20 cellular contexts compared by ENCODE assay signal in genomic region chr7:2736411-2736914, GRCh38. TPM values are rescaled to one million over a fixed set of nuclear protein-coding genes. Genes with fewer than 3 reads are reported as not detected.
DNase-seq lines count a peak whose midpoint lies in the region; ATAC-seq and TF ChIP-seq lines count a peak whose summit lies in the region.
"Had no signal": no experiment of that assay in that cellular context is flagged by ENCODE, and none has a peak within 500 bp of the region (broad histone marks: within the 10 kb centered on the region; RNA-seq: fewer than 3 reads in every experiment).

No MANE protein-coding gene starts in this region.

- H3K4me1 Mint-ChIP-seq in activated CD8-positive, alpha-beta T cell treated with anti-CD3 and anti-CD28 coated beads, Interleukin-2, amount 10 ng/mL, durations not matched to agents 7 days and 5 days (ENCODE audit: low read depth): peaks cover 26% of the 10 kb centered on the region
- peaks cover 42% of the 10 kb centered on the region for H3K4me1 Mint-ChIP-seq in activated CD8-positive, alpha-beta T cell treated with anti-CD3 and anti-CD28 coated beads for 36 hours (ENCODE audit: low read depth)

- H2AFZ ChIP-seq in PC-9: no peak overlapping the region

- H3K27me3 ChIP-seq in right atrium auricular region: no peaks in the 10 kb centered on the region
- no peaks in the 10 kb centered on the region for H3K27me3 ChIP-seq in spleen (replicated peaks in 1 of 7)
- H3K27me3 ChIP-seq in PC-9 (ENCODE audit: insufficient read depth, low read depth): no peaks in the 10 kb centered on the region
- H3K27me3 ChIP-seq: brain microvascular endothelial cell, heart left ventricle, tibial nerve had no signal

- no peaks in the 10 kb centered on the region for H3K9me2 ChIP-seq in PC-9 (ENCODE audit: insufficient read depth)

- H3K27ac Mint-ChIP-seq in activated CD8-positive, alpha-beta T cell treated with anti-CD3 and anti-CD28 coated beads, Interleukin-2, amount 10 ng/mL, durations not matched to agents 7 days and 5 days: no peak overlapping the region
- no peak overlapping the region for H3K27ac Mint-ChIP-seq in activated CD8-positive, alpha-beta T cell treated with anti-CD3 and anti-CD28 coated beads for 36 hours
- H3K27ac Mint-ChIP-seq: activated naive CD4-positive, alpha-beta T cell treated with anti-CD3 and anti-CD28 coated beads, Interleukin-2, amount 50 U/mL, for 72 hours; T-helper 17 cell had no signal

- 55 to 66% (median 65%) methylated on average over 11 to 17 of the region's 17 CpGs for WGBS in spleen, 5 donors

- H3K9me3 Mint-ChIP-seq in activated CD8-positive, alpha-beta T cell treated with anti-CD3 and anti-CD28 coated beads, Interleukin-2, amount 10 ng/mL, durations not matched to agents 7 days and 5 days (ENCODE audit: insufficient read depth): no peaks in the 10 kb centered on the region
- H3K9me3 Mint-ChIP-seq in activated CD8-positive, alpha-beta T cell treated with anti-CD3 and anti-CD28 coated beads for 36 hours: no peaks in the 10 kb centered on the region
- H3K9me3 Mint-ChIP-seq: activated naive CD4-positive, alpha-beta T cell treated with anti-CD3 and anti-CD28 coated beads, Interleukin-2, amount 50 U/mL, for 72 hours; CD4-positive, CD25-positive, alpha-beta regulatory T cell had no signal

- H3K4me1 ChIP-seq in right atrium auricular region (peaks cover 0 to 64% of the 10 kb centered on the region in 2 donors), spleen (peaks cover 16 to 78% (median 44%) of the 10 kb centered on the region in 6 donors), PC-9 (replicated peaks; ENCODE audit: insufficient read depth) (peaks cover 19% of the 10 kb centered on the region)

- no TSS peak for BruUV-seq in PC-9 (replicated peaks; lab: Mats Ljungman, UMichigan)

- H3K9me3 ChIP-seq in right atrium auricular region (no peaks in the 10 kb centered on the region), spleen (peaks cover 0 to 5% (median 0%) of the 10 kb centered on the region in 8 donors), PC-9 (ENCODE audit: insufficient read depth, low read depth) (peaks cover 7% of the 10 kb centered on the region; the same call in 1 of the 2 replicates)
- H3K9me3 ChIP-seq: mucosa of descending colon, tibial nerve had no signal

- H3K27ac ChIP-seq in right atrium auricular region (peak overlapping the region in 1 of 2 donors; percentile 82), spleen (no peak overlapping the region), PC-9 (no peak overlapping the region)
- H3K27ac ChIP-seq: brain microvascular endothelial cell, tibial nerve had no signal

- no peaks in the 10 kb centered on the region for H3K27me3 Mint-ChIP-seq in activated CD8-positive, alpha-beta T cell treated with anti-CD3 and anti-CD28 coated beads, Interleukin-2, amount 10 ng/mL, durations not matched to agents 7 days and 5 days (ENCODE audit: low read depth)
- no peaks in the 10 kb centered on the region for H3K27me3 Mint-ChIP-seq in activated CD8-positive, alpha-beta T cell treated with anti-CD3 and anti-CD28 coated beads for 36 hours
- H3K27me3 Mint-ChIP-seq: CD4-positive, CD25-positive, alpha-beta regulatory T cell; T-helper 17 cell had no signal

- H3K79me2 ChIP-seq in PC-9 (ENCODE audit: low read depth): peaks cover 71% of the 10 kb centered on the region

- H3K4me3 ChIP-seq in right atrium auricular region: no peak overlapping the region
- H3K4me3 ChIP-seq in spleen: no peak overlapping the region
- H3K4me3 ChIP-seq in PC-9: no peak overlapping the region
- H3K4me3 ChIP-seq: heart left ventricle, mucosa of descending colon, tibial nerve had no signal

- intact Hi-C loops in activated CD8-positive, alpha-beta T cell treated with anti-CD3 and anti-CD28 coated beads for 36 hours (cut with micrococcal nuclease): no loop called here
- intact Hi-C loops in spleen (cut with DNase I; ENCODE audit: low total_unique reads): no loop called here
- intact Hi-C loops in PC-9 (cut with micrococcal nuclease; ENCODE audit: unreplicated experiment): no loop called here

- DNase-seq in activated CD8-positive, alpha-beta T cell treated with anti-CD3 and anti-CD28 coated beads, Interleukin-2, amount 10 ng/mL, durations not matched to agents 7 days and 5 days: no peak
- DNase-seq in activated CD8-positive, alpha-beta T cell treated with anti-CD3 and anti-CD28 coated beads for 36 hours: no peak
- peak; percentile 41 for DNase-seq in NAMALWA (ENCODE audit: low spot score)
- DNase-seq in right atrium auricular region (ENCODE audit: low spot score): peak; percentile 57
- DNase-seq in spleen: peak; percentile 76
- no peak for DNase-seq in activated CD4-positive, alpha-beta T cell treated with anti-CD3 and anti-CD28 coated beads, Interleukin-2, amount 50 U/mL, for 48 hours
- DNase-seq in NCI-H1436 (lab: John Stamatoyannopoulos, UW): no peak
- no peak for DNase-seq in PC-9
- DNase-seq: brain microvascular endothelial cell; CD4-positive, CD25-positive, alpha-beta regulatory T cell; effector CD4-positive, alpha-beta T cell; MV-4-11; SHP77 treated with DMSO at 0.1 percent for 48 hours; stimulated activated CD4-positive, alpha-beta T cell treated with anti-CD3 and anti-CD28 coated beads, Interleukin-4, amount 100 ng/mL, for 24 hours; T-helper 17 cell had no signal

- H4K20me1 ChIP-seq in PC-9 (ENCODE audit: insufficient read depth): 0 out of 2 replicates have a peak, but pooled peaks cover 5% of the 10 kb centered on the region

- H3K36me3 Mint-ChIP-seq in activated CD8-positive, alpha-beta T cell treated with anti-CD3 and anti-CD28 coated beads, Interleukin-2, amount 10 ng/mL, durations not matched to agents 7 days and 5 days (ENCODE audit: low read depth): no peaks in the 10 kb centered on the region
- peaks cover 8% of the 10 kb centered on the region for H3K36me3 Mint-ChIP-seq in activated CD8-positive, alpha-beta T cell treated with anti-CD3 and anti-CD28 coated beads for 36 hours (ENCODE audit: low read depth)

- no peak overlapping the region for H3K4me2 ChIP-seq in PC-9

- no peak for TF ChIP-seq POLR2A in spleen (IDR thresholded peaks at IDR 0.05)

- peaks cover 30% of the 10 kb centered on the region for H3F3A ChIP-seq in PC-9 (ENCODE audit: insufficient read depth, low read depth)

- CTCF ChIA-PET in activated CD8-positive, alpha-beta T cell treated with anti-CD3 and anti-CD28 coated beads, Interleukin-2, amount 10 ng/mL, durations not matched to agents 7 days and 5 days (lab: Charles Lee): interaction anchor here (1.8 kb wide), 1 partner anchor 17 kb away, joined by 6 read pairs; no protein-coding TSS in a partner anchor
- CTCF ChIA-PET in activated CD8-positive, alpha-beta T cell treated with anti-CD3 and anti-CD28 coated beads for 36 hours (lab: Charles Lee): interaction anchor here (1.3 to 4.3 kb wide), 2 partner anchors 22 kb away, joined by 3 to 16 read pairs; no protein-coding TSS in a partner anchor
- CTCF ChIA-PET in PC-9 (lab: Charles Lee): interaction anchor here (0.7 kb wide), 1 partner anchor 28 kb away, joined by 7 read pairs; no protein-coding TSS in a partner anchor

- ATAC-seq in activated CD8-positive, alpha-beta T cell treated with anti-CD3 and anti-CD28 coated beads, Interleukin-2, amount 10 ng/mL, durations not matched to agents 7 days and 5 days: peak; percentile 20
- ATAC-seq in activated CD8-positive, alpha-beta T cell treated with anti-CD3 and anti-CD28 coated beads for 36 hours: no peak
- ATAC-seq: activated CD4-positive, CD25-positive, alpha-beta regulatory T cell treated with anti-CD3 and anti-CD28 coated beads, Interleukin-2, amount 50 U/mL, for 24 hours; activated naive CD4-positive, alpha-beta T cell treated with anti-CD3 and anti-CD28 coated beads, Interleukin-2, amount 50 U/mL, for 72 hours; mucosa of descending colon; T-helper 17 cell had no signal

- no peak overlapping the region for H3K4me3 Mint-ChIP-seq in activated CD8-positive, alpha-beta T cell treated with anti-CD3 and anti-CD28 coated beads, Interleukin-2, amount 10 ng/mL, durations not matched to agents 7 days and 5 days
- H3K4me3 Mint-ChIP-seq in activated CD8-positive, alpha-beta T cell treated with anti-CD3 and anti-CD28 coated beads for 36 hours: no peak overlapping the region
- H3K4me3 Mint-ChIP-seq: T-helper 17 cell had no signal

- POLR2A ChIA-PET in activated CD8-positive, alpha-beta T cell treated with anti-CD3 and anti-CD28 coated beads, Interleukin-2, amount 10 ng/mL, durations not matched to agents 7 days and 5 days (lab: Charles Lee): no interaction called here
- POLR2A ChIA-PET in activated CD8-positive, alpha-beta T cell treated with anti-CD3 and anti-CD28 coated beads for 36 hours (lab: Charles Lee): interaction anchor here (1.1 kb wide), 1 partner anchor 109 kb away, joined by 3 read pairs; no protein-coding TSS in a partner anchor
- POLR2A ChIA-PET in PC-9 (lab: Charles Lee; ENCODE audit: unreplicated experiment): interaction anchor here (0.6 kb wide), 1 partner anchor 399 kb away, joined by 6 read pairs; no protein-coding TSS in a partner anchor

- H3K36me3 ChIP-seq in right atrium auricular region (peaks cover 2% of the 10 kb centered on the region), spleen (peaks cover 0 to 23% (median 1%) of the 10 kb centered on the region in 6 donors), PC-9 (ENCODE audit: low read depth) (peaks cover 20% of the 10 kb centered on the region; the same call in 1 of the 2 replicates)

- TF ChIP-seq CTCF in activated CD8-positive, alpha-beta T cell treated with anti-CD3 and anti-CD28 coated beads for 36 hours (IDR thresholded peaks at IDR 0.05): no peak
- TF ChIP-seq CTCF in right atrium auricular region (IDR thresholded peaks at IDR 0.05): no peak
- no peak for TF ChIP-seq CTCF in spleen (IDR thresholded peaks at IDR 0.05 in 8 of 11, conservative IDR thresholded peaks at IDR 0.05 in 3 of 11)
- no peak for TF ChIP-seq CTCF in PC-9 (conservative IDR thresholded peaks at IDR 0.05)

RNA-seq across cellular contexts. Expression of gene AMZ1, which starts 48.5 kb away (rescaled TPM):
- not detected for total RNA-seq in activated CD8-positive, alpha-beta T cell treated with anti-CD3 and anti-CD28 coated beads, Interleukin-2, amount 10 ng/mL, durations not matched to agents 7 days and 5 days
- total RNA-seq in activated CD8-positive, alpha-beta T cell treated with anti-CD3 and anti-CD28 coated beads for 36 hours: under 1 TPM; 0.11 to 0.14 TPM
- under 1 TPM in 1 of 2 donors, not detected in 1; 0.07 TPM for total RNA-seq in right atrium auricular region
- 1 to 10 TPM in 6 of 7 donors, under 1 TPM in 1; 0.97 to 3.4 (median 1.9) TPM for total RNA-seq in spleen
- polyA plus RNA-seq in spleen: 1 to 10 TPM in 1 of 3 donors, under 1 TPM in 2; 0.20 to 1.6 (median 0.57) TPM
- total RNA-seq in PC-9 (2021): 0.50 TPM in 1 of 2 replicates, not detected in the other

Comparison
In these comparisons a context has a peak if more than half of its experiments do, and no peak if none do; other contexts are left out.
1. DNase-seq: peak in NAMALWA (single experiment), right atrium auricular region (single experiment) and spleen (single experiment); none in activated CD8-positive, alpha-beta T cell treated with anti-CD3 and anti-CD28 coated beads, Interleukin-2, amount 10 ng/mL, durations not matched to agents 7 days and 5 days (single experiment), activated CD8-positive, alpha-beta T cell treated with anti-CD3 and anti-CD28 coated beads for 36 hours (single experiment), activated CD4-positive, alpha-beta T cell treated with anti-CD3 and anti-CD28 coated beads, Interleukin-2, amount 50 U/mL, for 48 hours (0 of 2), NCI-H1436 (single experiment) and PC-9 (0 of 2).